ENCODE assay signal across 8 cellular contexts in genomic region chr20:49669601-49670189, GRCh38. TPM values are rescaled to one million over a fixed set of nuclear protein-coding genes. Genes with fewer than 3 reads are reported as not detected.
A peak's percentile ranks its signal among the peaks of the same experiment; 100 is the strongest.
DNase-seq lines count a peak whose midpoint lies in the region; ATAC-seq and TF ChIP-seq lines count a peak whose summit lies in the region.

No MANE protein-coding gene starts in this region.

- H3K4me1 Mint-ChIP-seq in activated naive CD8-positive, alpha-beta T cell (ENCODE audit: low read depth), result peaks cover 53% of the 10 kb centered on the region
- H3K4me1 Mint-ChIP-seq in GM23338, result peaks cover 56% of the 10 kb centered on the region

- WGBS in stomach, 5 donors, result 40 to 57% (median 52%) methylated on average over 7 of the region's 7 CpGs

- no peaks in the 10 kb centered on the region for H3K9me2 ChIP-seq in GM23338 (ENCODE audit: insufficient read depth)

- peak; percentile 11 for DNase-seq in activated naive CD4-positive, alpha-beta T cell treated with Interleukin-2 at 50 U/mL for 16 hours
- DNase-seq in activated naive CD4-positive, alpha-beta T cell (lab: John Stamatoyannopoulos, UW), result no peak
- DNase-seq in stomach, result no peak
- no peak for DNase-seq in islet precursor cell
- DNase-seq in caudate nucleus (lab: John Stamatoyannopoulos, UW), result no peak
- no peak for DNase-seq in GM23338 (ENCODE audit: low spot score)

- H3K4me1 ChIP-seq in stomach (peaks cover 44 to 88% (median 67%) of the 10 kb centered on the region in 4 donors), GM23338 (ENCODE audit: insufficient read depth) (peaks cover 44% of the 10 kb centered on the region)

- H3K36me3 ChIP-seq in stomach, result no peaks in the 10 kb centered on the region
- H3K36me3 ChIP-seq in GM23338 (ENCODE audit: insufficient read depth), result no peaks in the 10 kb centered on the region

- H3K4me3 ChIP-seq in stomach (peak overlapping the region in 2 of 4 donors; percentile 0 to 23), GM23338 (no peak overlapping the region)

- peaks cover 2% of the 10 kb centered on the region for H3K36me3 Mint-ChIP-seq in activated naive CD8-positive, alpha-beta T cell
- no peaks in the 10 kb centered on the region for H3K36me3 Mint-ChIP-seq in GM23338 (ENCODE audit: low read depth)

- H3K27me3 Mint-ChIP-seq in activated naive CD8-positive, alpha-beta T cell, result no peaks in the 10 kb centered on the region
- peaks cover 4% of the 10 kb centered on the region for H3K27me3 Mint-ChIP-seq in GM23338 (ENCODE audit: insufficient read depth, low read depth, poor library complexity)

- TF ChIP-seq CTCF in stomach (IDR thresholded peaks at IDR 0.05) (no peak), GM23338 (conservative IDR thresholded peaks at IDR 0.05; ENCODE audit: low read depth in 2 of 2) (no peak)

- intact Hi-C loops in stomach (cut with DNase I; ENCODE audit: low total_unique reads), result no loop called here

- no peak for TF ChIP-seq POLR2A in stomach (IDR thresholded peaks at IDR 0.05)

- H3F3A ChIP-seq in GM23338 (replicated peaks; ENCODE audit: low read depth), result no peaks in the 10 kb centered on the region

- peak overlapping the region; percentile 8 for H3K4me3 Mint-ChIP-seq in activated naive CD8-positive, alpha-beta T cell
- no peak overlapping the region for H3K4me3 Mint-ChIP-seq in GM23338

- H3K9me3 Mint-ChIP-seq in activated naive CD8-positive, alpha-beta T cell (ENCODE audit: low read depth), result no peaks in the 10 kb centered on the region
- no peaks in the 10 kb centered on the region for H3K9me3 Mint-ChIP-seq in GM23338

- peaks cover 99% of the 10 kb centered on the region for H3K79me2 ChIP-seq in GM23338 (replicated peaks; ENCODE audit: insufficient read depth)

- no peak overlapping the region for H2AFZ ChIP-seq in GM23338

- H3K9me3 ChIP-seq in stomach, result no peaks in the 10 kb centered on the region

- TF ChIP-seq EP300 in stomach (IDR thresholded peaks at IDR 0.05), result no peak

- no peak overlapping the region for H3K4me2 ChIP-seq in GM23338

- peak overlapping the region in 3 of 5 donors; percentile 52 to 63 (median 56) for H3K27ac ChIP-seq in stomach
- H3K27ac ChIP-seq in caudate nucleus (ENCODE audit: low read depth, low read length), result no peak overlapping the region
- no peak overlapping the region for H3K27ac ChIP-seq in GM23338 (ENCODE audit: low read depth)

- H4K20me1 ChIP-seq in GM23338 (replicated peaks; ENCODE audit: insufficient read depth), result peaks cover 87% of the 10 kb centered on the region

- ATAC-seq in HG03103 (IDR thresholded peaks at IDR 0.05; ENCODE audit: low read depth, unreplicated experiment) (peak; percentile 43), GM23338 (no peak)

- peak overlapping the region; percentile 72 for H3K27ac Mint-ChIP-seq in activated naive CD8-positive, alpha-beta T cell
- H3K27ac Mint-ChIP-seq in GM23338, result no peak overlapping the region

- H3K27me3 ChIP-seq in stomach (no peaks in the 10 kb centered on the region), GM23338 (ENCODE audit: insufficient read depth) (no peaks in the 10 kb centered on the region)

TF ChIP-seq in GM23338, 12 proteins besides CTCF, POLR2A, EP300 and RAD21:
- TF ChIP-seq, protein P1, sequence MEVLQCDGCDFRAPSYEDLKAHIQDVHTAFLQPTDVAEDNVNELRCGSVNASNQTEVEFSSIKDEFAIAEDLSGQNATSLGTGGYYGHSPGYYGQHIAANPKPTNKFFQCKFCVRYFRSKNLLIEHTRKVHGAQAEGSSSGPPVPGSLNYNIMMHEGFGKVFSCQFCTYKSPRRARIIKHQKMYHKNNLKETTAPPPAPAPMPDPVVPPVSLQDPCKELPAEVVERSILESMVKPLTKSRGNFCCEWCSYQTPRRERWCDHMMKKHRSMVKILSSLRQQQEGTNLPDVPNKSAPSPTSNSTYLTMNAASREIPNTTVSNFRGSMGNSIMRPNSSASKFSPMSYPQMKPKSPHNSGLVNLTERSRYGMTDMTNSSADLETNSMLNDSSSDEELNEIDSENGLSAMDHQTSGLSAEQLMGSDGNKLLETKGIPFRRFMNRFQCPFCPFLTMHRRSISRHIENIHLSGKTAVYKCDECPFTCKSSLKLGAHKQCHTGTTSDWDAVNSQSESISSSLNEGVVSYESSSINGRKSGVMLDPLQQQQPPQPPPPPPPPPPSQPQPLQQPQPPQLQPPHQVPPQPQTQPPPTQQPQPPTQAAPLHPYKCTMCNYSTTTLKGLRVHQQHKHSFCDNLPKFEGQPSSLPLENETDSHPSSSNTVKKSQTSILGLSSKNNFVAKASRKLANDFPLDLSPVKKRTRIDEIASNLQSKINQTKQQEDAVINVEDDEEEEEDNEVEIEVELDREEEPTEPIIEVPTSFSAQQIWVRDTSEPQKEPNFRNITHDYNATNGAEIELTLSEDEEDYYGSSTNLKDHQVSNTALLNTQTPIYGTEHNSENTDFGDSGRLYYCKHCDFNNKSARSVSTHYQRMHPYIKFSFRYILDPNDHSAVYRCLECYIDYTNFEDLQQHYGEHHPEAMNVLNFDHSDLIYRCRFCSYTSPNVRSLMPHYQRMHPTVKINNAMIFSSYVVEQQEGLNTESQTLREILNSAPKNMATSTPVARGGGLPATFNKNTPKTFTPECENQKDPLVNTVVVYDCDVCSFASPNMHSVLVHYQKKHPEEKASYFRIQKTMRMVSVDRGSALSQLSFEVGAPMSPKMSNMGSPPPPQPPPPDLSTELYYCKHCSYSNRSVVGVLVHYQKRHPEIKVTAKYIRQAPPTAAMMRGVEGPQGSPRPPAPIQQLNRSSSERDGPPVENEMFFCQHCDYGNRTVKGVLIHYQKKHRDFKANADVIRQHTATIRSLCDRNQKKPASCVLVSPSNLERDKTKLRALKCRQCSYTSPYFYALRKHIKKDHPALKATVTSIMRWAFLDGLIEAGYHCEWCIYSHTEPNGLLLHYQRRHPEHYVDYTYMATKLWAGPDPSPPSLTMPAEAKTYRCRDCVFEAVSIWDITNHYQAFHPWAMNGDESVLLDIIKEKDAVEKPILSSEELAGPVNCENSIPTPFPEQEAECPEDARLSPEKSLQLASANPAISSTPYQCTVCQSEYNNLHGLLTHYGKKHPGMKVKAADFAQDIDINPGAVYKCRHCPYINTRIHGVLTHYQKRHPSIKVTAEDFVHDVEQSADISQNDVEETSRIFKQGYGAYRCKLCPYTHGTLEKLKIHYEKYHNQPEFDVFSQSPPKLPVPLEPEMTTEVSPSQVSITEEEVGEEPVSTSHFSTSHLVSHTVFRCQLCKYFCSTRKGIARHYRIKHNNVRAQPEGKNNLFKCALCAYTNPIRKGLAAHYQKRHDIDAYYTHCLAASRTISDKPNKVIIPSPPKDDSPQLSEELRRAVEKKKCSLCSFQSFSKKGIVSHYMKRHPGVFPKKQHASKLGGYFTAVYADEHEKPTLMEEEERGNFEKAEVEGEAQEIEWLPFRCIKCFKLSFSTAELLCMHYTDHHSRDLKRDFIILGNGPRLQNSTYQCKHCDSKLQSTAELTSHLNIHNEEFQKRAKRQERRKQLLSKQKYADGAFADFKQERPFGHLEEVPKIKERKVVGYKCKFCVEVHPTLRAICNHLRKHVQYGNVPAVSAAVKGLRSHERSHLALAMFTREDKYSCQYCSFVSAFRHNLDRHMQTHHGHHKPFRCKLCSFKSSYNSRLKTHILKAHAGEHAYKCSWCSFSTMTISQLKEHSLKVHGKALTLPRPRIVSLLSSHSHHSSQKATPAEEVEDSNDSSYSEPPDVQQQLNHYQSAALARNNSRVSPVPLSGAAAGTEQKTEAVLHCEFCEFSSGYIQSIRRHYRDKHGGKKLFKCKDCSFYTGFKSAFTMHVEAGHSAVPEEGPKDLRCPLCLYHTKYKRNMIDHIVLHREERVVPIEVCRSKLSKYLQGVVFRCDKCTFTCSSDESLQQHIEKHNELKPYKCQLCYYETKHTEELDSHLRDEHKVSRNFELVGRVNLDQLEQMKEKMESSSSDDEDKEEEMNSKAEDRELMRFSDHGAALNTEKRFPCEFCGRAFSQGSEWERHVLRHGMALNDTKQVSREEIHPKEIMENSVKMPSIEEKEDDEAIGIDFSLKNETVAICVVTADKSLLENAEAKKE (CRISPR knock-in tag; IDR thresholded peaks at IDR 0.05), result no peak
- TF ChIP-seq ZNF114 (CRISPR knock-in tag; IDR thresholded peaks at IDR 0.05) (no peak), ZNF331 (CRISPR knock-in tag; IDR thresholded peaks at IDR 0.05; ENCODE audit: low read depth) (no peak), EZH2 (IDR thresholded peaks at IDR 0.05; ENCODE audit: low read depth, unreplicated experiment) (no peak), STAT1 (IDR thresholded peaks at IDR 0.05; ENCODE audit: unreplicated experiment) (no peak), JUNB (IDR thresholded peaks at IDR 0.05; ENCODE audit: unreplicated experiment) (no peak), CREB1 (CRISPR knock-in tag; IDR thresholded peaks at IDR 0.05; ENCODE audit: low read depth) (no peak)
- TF ChIP-seq, protein P2, sequence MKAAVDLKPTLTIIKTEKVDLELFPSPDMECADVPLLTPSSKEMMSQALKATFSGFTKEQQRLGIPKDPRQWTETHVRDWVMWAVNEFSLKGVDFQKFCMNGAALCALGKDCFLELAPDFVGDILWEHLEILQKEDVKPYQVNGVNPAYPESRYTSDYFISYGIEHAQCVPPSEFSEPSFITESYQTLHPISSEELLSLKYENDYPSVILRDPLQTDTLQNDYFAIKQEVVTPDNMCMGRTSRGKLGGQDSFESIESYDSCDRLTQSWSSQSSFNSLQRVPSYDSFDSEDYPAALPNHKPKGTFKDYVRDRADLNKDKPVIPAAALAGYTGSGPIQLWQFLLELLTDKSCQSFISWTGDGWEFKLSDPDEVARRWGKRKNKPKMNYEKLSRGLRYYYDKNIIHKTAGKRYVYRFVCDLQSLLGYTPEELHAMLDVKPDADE (IDR thresholded peaks at IDR 0.05), result no peak

RNA-seq across cellular contexts. Expression of gene B4GALT5, which starts 44.0 kb away (rescaled TPM):
- 10 to 100 TPM; 17.5 to 40.0 (median 25.8) TPM for total RNA-seq in stomach
- polyA plus RNA-seq in stomach, result 10 to 100 TPM in 2 of 3 donors, 1 to 10 TPM in 1; 7.5 to 10.8 (median 10.2) TPM
- total RNA-seq in GM23338 (2014; rRNA removed; shearing (Covaris generic)), result 50.3 and 53.2 TPM in 2 replicates
- polyA plus RNA-seq in GM23338 (2016; fragmentation: Nextera tagmentation; extraction: Ambion mirVana), result 19.1 and 20.1 TPM in 2 replicates

Comparison
In these comparisons a context has a peak if more than half of its experiments do, and no peak if none do; other contexts are left out.
1. H3K27ac ChIP-seq: peak in stomach (3 of 5); none in caudate nucleus (single experiment) and GM23338 (single experiment).